Comparison of ENCODE assay signal across 19 cellular contexts in the genomic region with DNA sequence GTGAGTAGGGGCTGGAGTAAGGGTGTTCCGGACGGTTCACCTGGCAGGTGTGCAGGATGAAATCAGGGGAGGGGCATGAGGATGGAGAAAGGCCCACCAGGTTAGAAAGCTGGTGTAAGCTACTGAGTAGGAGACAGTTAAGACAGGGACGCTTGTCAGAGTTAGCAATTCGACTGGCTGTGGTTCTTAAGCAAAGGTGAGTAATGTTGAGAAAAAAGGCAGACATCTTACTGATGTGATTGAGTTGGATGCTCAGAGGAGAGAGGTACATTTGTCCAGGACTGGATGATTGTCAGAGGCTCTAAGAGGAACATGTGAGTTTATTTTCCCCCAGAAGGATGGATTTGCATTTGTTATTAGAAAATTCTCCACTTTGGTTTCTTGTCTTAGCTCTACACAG.
"Had no signal": no experiment of that assay in that cellular context is flagged by ENCODE, and none has a peak within 500 bp of the region (broad histone marks: within the 10 kb centered on the region; RNA-seq: fewer than 3 reads in every experiment).

No MANE protein-coding gene starts in this region.

- H3K9me3 ChIP-seq: gastroesophageal sphincter, sigmoid colon, thoracic aorta, vagina had no signal

- H3K9me3 Mint-ChIP-seq: brain, type B pancreatic cell had no signal

- H3K4me3 Mint-ChIP-seq: brain, type B pancreatic cell had no signal

- DNase-seq: activated CD4-positive, alpha-beta T cell treated with anti-CD3 and anti-CD28 coated beads, Interleukin-2, amount 50 U/mL, for 1 hour; activated CD4-positive, CD25-positive, alpha-beta regulatory T cell treated with anti-CD3 and anti-CD28 coated beads, Interleukin-2, amount 50 U/mL, for 72 hours; aorta; head of caudate nucleus; hypothalamus; left cardiac atrium; mesenchymal stem cell; nucleus accumbens; sigmoid colon; stimulated activated CD4-positive, alpha-beta T cell treated with anti-CD3 and anti-CD28 coated beads, Interleukin-15, amount 100 ng/mL, for 24 hours; stimulated activated naive CD4-positive, alpha-beta T cell had no signal

- H3K27me3 ChIP-seq: gastroesophageal sphincter, sigmoid colon, vagina had no signal

- H3K27ac ChIP-seq: epithelial cell of prostate, gastroesophageal sphincter, sigmoid colon, thoracic aorta, vagina had no signal

- H3K4me3 ChIP-seq: gastroesophageal sphincter, sigmoid colon, smooth muscle cell, thoracic aorta, vagina had no signal

- ATAC-seq: gastroesophageal sphincter, left cardiac atrium had no signal

- H3K27ac Mint-ChIP-seq: type B pancreatic cell had no signal

- FAIRE-seq: islet of Langerhans had no signal

- H3K4me2 ChIP-seq: smooth muscle cell had no signal

- H3K36me3 Mint-ChIP-seq: brain, type B pancreatic cell had no signal

- H3K36me3 ChIP-seq: gastroesophageal sphincter, sigmoid colon, thoracic aorta, vagina had no signal

- H3K27me3 Mint-ChIP-seq: brain, type B pancreatic cell had no signal
